8 cellular contexts compared by ENCODE assay signal in genomic region chr16:13920510-13920818, GRCh38. TPM values are rescaled to one million over a fixed set of nuclear protein-coding genes. Genes with fewer than 3 reads are reported as not detected.
DNase-seq lines count a peak whose midpoint lies in the region; ATAC-seq and TF ChIP-seq lines count a peak whose summit lies in the region.

No MANE protein-coding gene starts in this region.

- H3K4me3 ChIP-seq in SK-N-MC: peak overlapping the region; percentile 94
- peak overlapping the region; percentile 98 for H3K4me3 ChIP-seq in fibroblast of the aortic adventitia (ENCODE audit: low read depth, low read length)
- peak overlapping the region; percentile 92 for H3K4me3 ChIP-seq in skeletal muscle cell (ENCODE audit: low read depth, low read length)

- H3K9me3 ChIP-seq in SK-N-MC (ENCODE audit: low read depth, low read length): no peaks in the 10 kb centered on the region

- ATAC-seq in GM21367 (IDR thresholded peaks at IDR 0.05; ENCODE audit: unreplicated experiment) (peak; percentile 2), HG03025 (IDR thresholded peaks at IDR 0.05; ENCODE audit: low FRiP score, unreplicated experiment) (no peak)

- DNase-seq in SK-N-MC (ENCODE audit: low read depth, low spot score) (no peak), fibroblast of the aortic adventitia (ENCODE audit: low read depth) (no peak), skeletal muscle cell (ENCODE audit: low read depth) (no peak), SIG-M5 treated with dmso at 0.1 percent for 504 hours (lab: John Stamatoyannopoulos, UW; ENCODE audit: unreplicated experiment) (no peak), mucosa of gallbladder (ENCODE audit: low spot score) (no peak), NOMO-1 (lab: John Stamatoyannopoulos, UW; ENCODE audit: unreplicated experiment in 2 of 2) (no peak)

- H3K36me3 ChIP-seq in SK-N-MC (ENCODE audit: insufficient read depth, low read length): peaks cover 15% of the 10 kb centered on the region

- no peak for TF ChIP-seq CTCF in fibroblast of the aortic adventitia (IDR thresholded peaks at IDR 0.05; ENCODE audit: insufficient read depth, low read length)

- no peak overlapping the region for H3K27ac ChIP-seq in SK-N-MC

- H3K9ac ChIP-seq in SK-N-MC (ENCODE audit: insufficient read length): peak overlapping the region; percentile 93

RNA-seq across cellular contexts. Expression of gene ERCC4, which starts 0.5 kb away (rescaled TPM):
- 16.4 and 43.0 TPM in 2 replicates for total RNA-seq in fibroblast of the aortic adventitia (ENCODE audit: low replicate concordance)
- total RNA-seq in mucosa of gallbladder: 11.9 TPM
